In genomic region chr15:66646308-66646707, GRCh38 we compare ENCODE assay signal across 18 cellular contexts. TPM values are rescaled to one million over a fixed set of nuclear protein-coding genes. Genes with fewer than 3 reads are reported as not detected.
DNase-seq lines count a peak whose midpoint lies in the region; ATAC-seq and TF ChIP-seq lines count a peak whose summit lies in the region.
"Had no signal": no experiment of that assay in that cellular context is flagged by ENCODE, and none has a peak within 500 bp of the region (broad histone marks: within the 10 kb centered on the region; RNA-seq: fewer than 3 reads in every experiment).

No MANE protein-coding gene starts in this region.

- H3K27ac ChIP-seq in aorta (ENCODE audit: low read depth in 1 of 2, low read length in 2 of 2): no peak overlapping the region
- H3K27ac ChIP-seq: pancreas, vagina had no signal

- H3K4me1 ChIP-seq in adipocyte (ENCODE audit: control insufficient read depth, insufficient read depth, low read length) (peaks cover 36% of the 10 kb centered on the region), aorta (ENCODE audit: control insufficient read depth in 1 of 2, insufficient read depth in 2 of 2, low read length in 2 of 2) (no peaks in the 10 kb centered on the region)
- H3K4me1 ChIP-seq: pancreas had no signal

- intact Hi-C loops in natural killer cell (cut with micrococcal nuclease): no loop called here
- intact Hi-C loops in aorta (cut with DNase I): no loop called here
- intact Hi-C loops in activated T-helper 1 cell treated with anti-CD3 and anti-CD28 coated beads, Interleukin-12 subunit alpha, Interleukin-12 subunit beta, Interleukin-2, Interleukin-4 antibody, amounts not matched to agents 30 ng/mL and 10 ng/mL and 1 ng/mL, durations not matched to agents 14 hours and 24 hours and 36 hours (cut with micrococcal nuclease): no loop called here

- no peak for ATAC-seq in natural killer cell treated with Interleukin-12 subunit alpha and Interleukin-12 subunit beta and Interleukin-15 and Interleukin-18, amount 100 ng/mL, for 72 hours
- ATAC-seq in natural killer cell (no peak), aorta (ENCODE audit: low FRiP score) (peak; percentile 50), GM21528 (IDR thresholded peaks at IDR 0.05; ENCODE audit: low FRiP score, unreplicated experiment) (no peak), HG03135 (IDR thresholded peaks at IDR 0.05; ENCODE audit: unreplicated experiment) (no peak)
- ATAC-seq: activated naive CD4-positive, alpha-beta T cell treated with anti-CD3 and anti-CD28 coated beads, Interleukin-2, amount 50 U/mL, for 72 hours; pancreas; T-helper 17 cell had no signal

- H3K36me3 ChIP-seq in adipocyte (ENCODE audit: control insufficient read depth, insufficient read depth, low read length, severe bottlenecking) (no peaks in the 10 kb centered on the region), aorta (ENCODE audit: control insufficient read depth in 1 of 2, insufficient read depth in 2 of 2, low read length in 1 of 2) (no peaks in the 10 kb centered on the region)
- H3K36me3 ChIP-seq: cardiac muscle cell, pancreas, vagina had no signal

- 55 to 56% methylated on average over 9 of the region's 9 CpGs for WGBS in aorta, 2 donors

- no peaks in the 10 kb centered on the region for H3K27me3 Mint-ChIP-seq in natural killer cell treated with Interleukin-12 subunit alpha and Interleukin-12 subunit beta and Interleukin-15 and Interleukin-18, amount 100 ng/mL, for 72 hours
- H3K27me3 Mint-ChIP-seq in natural killer cell (ENCODE audit: low read depth in 2 of 2): no peaks in the 10 kb centered on the region
- H3K27me3 Mint-ChIP-seq in activated T-helper 1 cell treated with anti-CD3 and anti-CD28 coated beads, Interleukin-12 subunit alpha, Interleukin-12 subunit beta, Interleukin-2, Interleukin-4 antibody, amounts not matched to agents 30 ng/mL and 10 ng/mL and 1 ng/mL, durations not matched to agents 14 hours and 24 hours and 36 hours (ENCODE audit: insufficient read depth): no peaks in the 10 kb centered on the region
- H3K27me3 Mint-ChIP-seq: stimulated activated naive CD8-positive, alpha-beta T cell treated with anti-CD3 and anti-CD28 coated beads, Interleukin-15, Interleukin-2, amounts not matched to agents 100 ng/mL and 50 ng/mL, for 24 hours had no signal

- H3K27me3 ChIP-seq in adipocyte (replicated peaks; ENCODE audit: control insufficient read depth, insufficient read depth, low read length) (no peaks in the 10 kb centered on the region), aorta (ENCODE audit: control insufficient read depth in 1 of 2, insufficient read depth in 2 of 2, low read length in 1 of 2) (no peaks in the 10 kb centered on the region)
- H3K27me3 ChIP-seq: cardiac muscle cell, pancreas, vagina had no signal

- H3K4me3 Mint-ChIP-seq in natural killer cell treated with Interleukin-12 subunit alpha and Interleukin-12 subunit beta and Interleukin-15 and Interleukin-18, amount 100 ng/mL, for 72 hours: no peak overlapping the region
- H3K4me3 Mint-ChIP-seq in natural killer cell: no peak overlapping the region
- no peak overlapping the region for H3K4me3 Mint-ChIP-seq in activated T-helper 1 cell treated with anti-CD3 and anti-CD28 coated beads, Interleukin-12 subunit alpha, Interleukin-12 subunit beta, Interleukin-2, Interleukin-4 antibody, amounts not matched to agents 30 ng/mL and 10 ng/mL and 1 ng/mL, durations not matched to agents 14 hours and 24 hours and 36 hours
- H3K4me3 Mint-ChIP-seq: stimulated activated naive CD8-positive, alpha-beta T cell treated with anti-CD3 and anti-CD28 coated beads, Interleukin-15, Interleukin-2, amounts not matched to agents 100 ng/mL and 50 ng/mL, for 24 hours; T-helper 17 cell had no signal

- no peak overlapping the region for H3K4me3 ChIP-seq in adipocyte (ENCODE audit: low read length)
- no peak overlapping the region for H3K4me3 ChIP-seq in aorta (ENCODE audit: low read length in 2 of 2)
- H3K4me3 ChIP-seq: cardiac muscle cell, pancreas, vagina had no signal

- no peak overlapping the region for H3K27ac Mint-ChIP-seq in natural killer cell treated with Interleukin-12 subunit alpha and Interleukin-12 subunit beta and Interleukin-15 and Interleukin-18, amount 100 ng/mL, for 72 hours
- H3K27ac Mint-ChIP-seq in natural killer cell: no peak overlapping the region
- no peak overlapping the region for H3K27ac Mint-ChIP-seq in activated T-helper 1 cell treated with anti-CD3 and anti-CD28 coated beads, Interleukin-12 subunit alpha, Interleukin-12 subunit beta, Interleukin-2, Interleukin-4 antibody, amounts not matched to agents 30 ng/mL and 10 ng/mL and 1 ng/mL, durations not matched to agents 14 hours and 24 hours and 36 hours
- H3K27ac Mint-ChIP-seq: activated naive CD4-positive, alpha-beta T cell treated with anti-CD3 and anti-CD28 coated beads, Interleukin-2, amount 50 U/mL, for 72 hours; stimulated activated naive CD8-positive, alpha-beta T cell treated with anti-CD3 and anti-CD28 coated beads, Interleukin-15, Interleukin-2, amounts not matched to agents 100 ng/mL and 50 ng/mL, for 24 hours; T-helper 17 cell had no signal

- H3K9me3 Mint-ChIP-seq in natural killer cell treated with Interleukin-12 subunit alpha and Interleukin-12 subunit beta and Interleukin-15 and Interleukin-18, amount 100 ng/mL, for 72 hours: no peaks in the 10 kb centered on the region
- no peaks in the 10 kb centered on the region for H3K9me3 Mint-ChIP-seq in natural killer cell
- H3K9me3 Mint-ChIP-seq in activated T-helper 1 cell treated with anti-CD3 and anti-CD28 coated beads, Interleukin-12 subunit alpha, Interleukin-12 subunit beta, Interleukin-2, Interleukin-4 antibody, amounts not matched to agents 30 ng/mL and 10 ng/mL and 1 ng/mL, durations not matched to agents 14 hours and 24 hours and 36 hours: no peaks in the 10 kb centered on the region
- H3K9me3 Mint-ChIP-seq: activated naive CD4-positive, alpha-beta T cell treated with anti-CD3 and anti-CD28 coated beads, Interleukin-2, amount 50 U/mL, for 72 hours; stimulated activated naive CD8-positive, alpha-beta T cell treated with anti-CD3 and anti-CD28 coated beads, Interleukin-15, Interleukin-2, amounts not matched to agents 100 ng/mL and 50 ng/mL, for 24 hours had no signal

- peak; percentile 42 for DNase-seq in natural killer cell treated with Interleukin-12 subunit alpha and Interleukin-12 subunit beta and Interleukin-15 and Interleukin-18, amount 100 ng/mL, for 72 hours (ENCODE audit: low spot score)
- DNase-seq in natural killer cell (no peak), adipocyte (ENCODE audit: low read depth) (peak; percentile 77), hepatic stellate cell (ENCODE audit: low spot score) (peak; percentile 89), aorta (peak; percentile 74 to 87)
- DNase-seq in activated T-helper 1 cell treated with anti-CD3 and anti-CD28 coated beads, Interleukin-12 subunit alpha, Interleukin-12 subunit beta, Interleukin-2, Interleukin-4 antibody, amounts not matched to agents 30 ng/mL and 10 ng/mL and 1 ng/mL, durations not matched to agents 14 hours and 24 hours and 36 hours (ENCODE audit: low spot score): no peak
- DNase-seq: ACHN; activated CD4-positive, alpha-beta T cell treated with anti-CD3 and anti-CD28 coated beads for 1 hour; KG1; NCI-H1105 treated with DMSO at 0.1 percent for 48 hours; pancreas; T-helper 17 cell had no signal

- no peaks in the 10 kb centered on the region for H3K4me1 Mint-ChIP-seq in natural killer cell treated with Interleukin-12 subunit alpha and Interleukin-12 subunit beta and Interleukin-15 and Interleukin-18, amount 100 ng/mL, for 72 hours (ENCODE audit: low read depth in 2 of 2)
- H3K4me1 Mint-ChIP-seq in natural killer cell: no peaks in the 10 kb centered on the region
- no peaks in the 10 kb centered on the region for H3K4me1 Mint-ChIP-seq in activated T-helper 1 cell treated with anti-CD3 and anti-CD28 coated beads, Interleukin-12 subunit alpha, Interleukin-12 subunit beta, Interleukin-2, Interleukin-4 antibody, amounts not matched to agents 30 ng/mL and 10 ng/mL and 1 ng/mL, durations not matched to agents 14 hours and 24 hours and 36 hours (ENCODE audit: low read depth)
- H3K4me1 Mint-ChIP-seq: T-helper 17 cell had no signal

- TF ChIP-seq CTCF in natural killer cell (IDR thresholded peaks at IDR 0.05): no peak

- H3K9ac ChIP-seq in adipocyte (ENCODE audit: low read length): no peak overlapping the region

- H3K36me3 Mint-ChIP-seq in natural killer cell treated with Interleukin-12 subunit alpha and Interleukin-12 subunit beta and Interleukin-15 and Interleukin-18, amount 100 ng/mL, for 72 hours: no peaks in the 10 kb centered on the region
- H3K36me3 Mint-ChIP-seq in natural killer cell: no peaks in the 10 kb centered on the region
- no peaks in the 10 kb centered on the region for H3K36me3 Mint-ChIP-seq in activated T-helper 1 cell treated with anti-CD3 and anti-CD28 coated beads, Interleukin-12 subunit alpha, Interleukin-12 subunit beta, Interleukin-2, Interleukin-4 antibody, amounts not matched to agents 30 ng/mL and 10 ng/mL and 1 ng/mL, durations not matched to agents 14 hours and 24 hours and 36 hours (ENCODE audit: low read depth)
- H3K36me3 Mint-ChIP-seq: activated naive CD4-positive, alpha-beta T cell treated with anti-CD3 and anti-CD28 coated beads, Interleukin-2, amount 50 U/mL, for 72 hours had no signal

- H3K9me3 ChIP-seq in adipocyte (ENCODE audit: control insufficient read depth, low read length): no peaks in the 10 kb centered on the region
- H3K9me3 ChIP-seq in aorta (ENCODE audit: control insufficient read depth, low read length): no peaks in the 10 kb centered on the region
- H3K9me3 ChIP-seq: pancreas, vagina had no signal

RNA-seq across cellular contexts. Expression of gene SMAD6, which starts 55.7 kb away (rescaled TPM):
- 1 to 10 TPM in 1 of 2 donors, under 1 TPM in 1; 0.33 to 1.1 TPM for total RNA-seq in natural killer cell treated with Interleukin-12 subunit alpha and Interleukin-12 subunit beta and Interleukin-15 and Interleukin-18, amount 100 ng/mL, for 72 hours
- total RNA-seq in natural killer cell (under 1 TPM; 0.07 to 0.38 (median 0.09) TPM), aorta (10 to 100 TPM; 34.8 to 92.0 TPM)
- polyA plus RNA-seq in aorta: 10 to 100 TPM in 1 of 2 donors, 1 to 10 TPM in 1; 7.1 to 14.3 TPM
- total RNA-seq in activated T-helper 1 cell treated with anti-CD3 and anti-CD28 coated beads, Interleukin-12 subunit alpha, Interleukin-12 subunit beta, Interleukin-2, Interleukin-4 antibody, amounts not matched to agents 30 ng/mL and 10 ng/mL and 1 ng/mL, durations not matched to agents 14 hours and 24 hours and 36 hours: 0.34 and 0.83 TPM in 2 replicates

Comparison
In these comparisons a context has a peak if more than half of its experiments do, and no peak if none do; other contexts are left out.
1. DNase-seq: peak in natural killer cell treated with Interleukin-12 subunit alpha and Interleukin-12 subunit beta and Interleukin-15 and Interleukin-18, amount 100 ng/mL, for 72 hours (single experiment), adipocyte (single experiment), hepatic stellate cell (single experiment) and aorta (2 of 2); none in natural killer cell (single experiment) and activated T-helper 1 cell treated with anti-CD3 and anti-CD28 coated beads, Interleukin-12 subunit alpha, Interleukin-12 subunit beta, Interleukin-2, Interleukin-4 antibody, amounts not matched to agents 30 ng/mL and 10 ng/mL and 1 ng/mL, durations not matched to agents 14 hours and 24 hours and 36 hours (single experiment).
2. RNA of gene SMAD6, which starts 55.7 kb away (total RNA-seq): 34.8 to 92.0 TPM in aorta; 0.33 to 1.1 TPM in natural killer cell treated with Interleukin-12 subunit alpha and Interleukin-12 subunit beta and Interleukin-15 and Interleukin-18, amount 100 ng/mL, for 72 hours, 0.34 to 0.83 TPM in activated T-helper 1 cell treated with anti-CD3 and anti-CD28 coated beads, Interleukin-12 subunit alpha, Interleukin-12 subunit beta, Interleukin-2, Interleukin-4 antibody, amounts not matched to agents 30 ng/mL and 10 ng/mL and 1 ng/mL, durations not matched to agents 14 hours and 24 hours and 36 hours and 0.07 to 0.38 TPM in natural killer cell; every median in the first group is over 10 times any median in the second.